Comparison of ENCODE assay signal across 1 cellular context in genomic region chr1:181140398-181140797, GRCh38.
TF ChIP-seq lines count a peak whose summit lies in the region.

No MANE protein-coding gene starts in this region.

TF ChIP-seq in GM23338, 12 proteins besides CTCF, POLR2A, EP300 and RAD21 (continued from another document):
- TF ChIP-seq ETS1 (IDR thresholded peaks at IDR 0.05) (no peak), POLR2AphosphoS5 (IDR thresholded peaks at IDR 0.05; ENCODE audit: low read depth) (no peak), EZH2 (IDR thresholded peaks at IDR 0.05; ENCODE audit: low read depth, unreplicated experiment) (no peak), EZH2phosphoT487 (IDR thresholded peaks at IDR 0.05; ENCODE audit: unreplicated experiment) (no peak), JUNB (IDR thresholded peaks at IDR 0.05; ENCODE audit: unreplicated experiment) (no peak), ZNF114 (CRISPR knock-in tag; IDR thresholded peaks at IDR 0.05) (no peak), REST (IDR thresholded peaks at IDR 0.05; ENCODE audit: unreplicated experiment) (no peak), STAT1 (IDR thresholded peaks at IDR 0.05; ENCODE audit: unreplicated experiment) (no peak), CREB1 (CRISPR knock-in tag; IDR thresholded peaks at IDR 0.05; ENCODE audit: low read depth) (no peak), ZNF331 (CRISPR knock-in tag; IDR thresholded peaks at IDR 0.05; ENCODE audit: low read depth) (no peak)
